Comparison of ENCODE assay signal across 8 cellular contexts in the genomic region with DNA sequence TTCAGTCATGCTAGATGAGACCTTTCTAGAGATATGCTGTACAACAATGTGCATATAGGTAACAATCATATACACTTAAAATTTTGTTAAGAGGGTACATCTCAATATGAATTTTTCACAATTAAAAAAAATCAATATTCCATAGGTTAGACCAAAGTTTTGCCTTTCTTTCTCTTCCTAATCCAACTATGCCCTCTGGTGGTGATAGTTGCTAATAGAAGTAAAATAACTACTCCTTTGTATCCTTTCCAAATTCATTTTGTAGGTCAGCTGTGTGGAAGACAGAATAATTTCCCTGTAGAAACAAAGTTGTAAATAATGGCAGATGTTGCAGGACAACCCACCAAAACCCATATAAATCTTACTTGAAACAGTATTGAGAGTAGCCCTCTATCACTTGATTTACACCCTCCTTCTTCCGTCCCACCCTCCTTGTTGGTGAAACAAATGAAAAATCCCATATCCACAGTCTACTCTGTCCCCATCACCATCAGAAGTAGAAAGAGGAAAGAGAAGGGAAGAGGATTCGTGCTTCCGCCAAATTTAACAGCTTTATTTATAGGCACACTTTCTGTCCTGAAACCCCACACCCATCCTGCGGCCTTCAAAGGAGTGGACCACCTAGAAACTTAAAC. TPM values are rescaled to one million over a fixed set of nuclear protein-coding genes. Genes with fewer than 3 reads are reported as not detected.
A peak's percentile ranks its signal among the peaks of the same experiment; 100 is the strongest.
DNase-seq lines count a peak whose midpoint lies in the region; ATAC-seq and TF ChIP-seq lines count a peak whose summit lies in the region.

No MANE protein-coding gene starts in this region.

- peak; percentile 84 for ATAC-seq in SK-N-SH treated with all-trans-retinoic acid at 6 μM for 48 hours
- ATAC-seq in HG02571 (IDR thresholded peaks at IDR 0.05; ENCODE audit: unreplicated experiment) = no peak
- no peak for ATAC-seq in GM18519 (IDR thresholded peaks at IDR 0.05; ENCODE audit: low FRiP score, unreplicated experiment)

- DNase-seq in DMS79 treated with DMSO at 0.1 percent for 48 hours (lab: John Stamatoyannopoulos, UW) (peak; percentile 11), DMS79 (lab: John Stamatoyannopoulos, UW) (no peak), NCI-H1092 treated with DMSO at 0.1 percent for 48 hours (lab: John Stamatoyannopoulos, UW) (peak; percentile 34), fibroblast of villous mesenchyme (ENCODE audit: low read depth) (peak; percentile 75), progenitor cell of endocrine pancreas (ENCODE audit: low spot score, unreplicated experiment) (no peak)

- H3K4me3 ChIP-seq in fibroblast of villous mesenchyme (ENCODE audit: low read depth, low read length) = peak overlapping the region; percentile 19

- no peaks in the 10 kb centered on the region for H3K27me3 Mint-ChIP-seq in progenitor cell of endocrine pancreas

- H3K4me1 Mint-ChIP-seq in progenitor cell of endocrine pancreas (ENCODE audit: low read depth) = peaks cover 2% of the 10 kb centered on the region

- peak; percentile 65 for TF ChIP-seq CTCF in fibroblast of villous mesenchyme (IDR thresholded peaks at IDR 0.05; ENCODE audit: insufficient read depth, low read depth, low read length)
- peak; percentile 82 for TF ChIP-seq CTCF in progenitor cell of endocrine pancreas (IDR thresholded peaks at IDR 0.05; ENCODE audit: unreplicated experiment)

- no peaks in the 10 kb centered on the region for H3K36me3 Mint-ChIP-seq in progenitor cell of endocrine pancreas (ENCODE audit: insufficient read depth)

- no peak overlapping the region for H3K27ac Mint-ChIP-seq in progenitor cell of endocrine pancreas

- no peaks in the 10 kb centered on the region for H3K9me3 Mint-ChIP-seq in progenitor cell of endocrine pancreas (ENCODE audit: low read depth)

- H3K4me3 Mint-ChIP-seq in progenitor cell of endocrine pancreas (ENCODE audit: low read depth) = no peak overlapping the region

TF ChIP-seq in SK-N-SH treated with all-trans-retinoic acid at 6 μM for 48 hours, 23 proteins besides CTCF, POLR2A, EP300 and RAD21:
- TF ChIP-seq ZC3H10 (CRISPR knock-in tag; IDR thresholded peaks at IDR 0.05) (no peak), ZNF70 (CRISPR knock-in tag; IDR thresholded peaks at IDR 0.05) (no peak), TOX (CRISPR knock-in tag; IDR thresholded peaks at IDR 0.05; ENCODE audit: borderline replicate concordance) (no peak), ZFP3 (CRISPR knock-in tag; IDR thresholded peaks at IDR 0.05) (no peak), PPARA (CRISPR knock-in tag; IDR thresholded peaks at IDR 0.05; ENCODE audit: borderline replicate concordance) (no peak), ZNF565 (CRISPR knock-in tag; conservative IDR thresholded peaks at IDR 0.05; ENCODE audit: low read depth) (no peak), SNAI2 (CRISPR knock-in tag; IDR thresholded peaks at IDR 0.05) (no peak), OSR1 (CRISPR knock-in tag; IDR thresholded peaks at IDR 0.05) (no peak), ZNF8 (CRISPR knock-in tag; IDR thresholded peaks at IDR 0.05) (no peak), ARNTL (CRISPR knock-in tag; IDR thresholded peaks at IDR 0.05; ENCODE audit: borderline replicate concordance, low read depth) (no peak), GLIS3 (CRISPR knock-in tag; IDR thresholded peaks at IDR 0.05) (no peak), ESRRG (CRISPR knock-in tag; IDR thresholded peaks at IDR 0.05) (no peak), ISL1 (CRISPR knock-in tag; IDR thresholded peaks at IDR 0.05) (no peak), BACH2 (CRISPR knock-in tag; IDR thresholded peaks at IDR 0.05; ENCODE audit: borderline replicate concordance) (no peak), ZFP30 (CRISPR knock-in tag; IDR thresholded peaks at IDR 0.05) (no peak), TCF4 (CRISPR knock-in tag; IDR thresholded peaks at IDR 0.05; ENCODE audit: borderline replicate concordance) (no peak)
- TF ChIP-seq, protein P1, sequence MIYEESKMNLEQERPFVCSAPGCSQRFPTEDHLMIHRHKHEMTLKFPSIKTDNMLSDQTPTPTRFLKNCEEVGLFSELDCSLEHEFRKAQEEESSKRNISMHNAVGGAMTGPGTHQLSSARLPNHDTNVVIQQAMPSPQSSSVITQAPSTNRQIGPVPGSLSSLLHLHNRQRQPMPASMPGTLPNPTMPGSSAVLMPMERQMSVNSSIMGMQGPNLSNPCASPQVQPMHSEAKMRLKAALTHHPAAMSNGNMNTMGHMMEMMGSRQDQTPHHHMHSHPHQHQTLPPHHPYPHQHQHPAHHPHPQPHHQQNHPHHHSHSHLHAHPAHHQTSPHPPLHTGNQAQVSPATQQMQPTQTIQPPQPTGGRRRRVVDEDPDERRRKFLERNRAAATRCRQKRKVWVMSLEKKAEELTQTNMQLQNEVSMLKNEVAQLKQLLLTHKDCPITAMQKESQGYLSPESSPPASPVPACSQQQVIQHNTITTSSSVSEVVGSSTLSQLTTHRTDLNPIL (CRISPR knock-in tag; IDR thresholded peaks at IDR 0.05; ENCODE audit: low read depth) = no peak
- TF ChIP-seq, protein P2, sequence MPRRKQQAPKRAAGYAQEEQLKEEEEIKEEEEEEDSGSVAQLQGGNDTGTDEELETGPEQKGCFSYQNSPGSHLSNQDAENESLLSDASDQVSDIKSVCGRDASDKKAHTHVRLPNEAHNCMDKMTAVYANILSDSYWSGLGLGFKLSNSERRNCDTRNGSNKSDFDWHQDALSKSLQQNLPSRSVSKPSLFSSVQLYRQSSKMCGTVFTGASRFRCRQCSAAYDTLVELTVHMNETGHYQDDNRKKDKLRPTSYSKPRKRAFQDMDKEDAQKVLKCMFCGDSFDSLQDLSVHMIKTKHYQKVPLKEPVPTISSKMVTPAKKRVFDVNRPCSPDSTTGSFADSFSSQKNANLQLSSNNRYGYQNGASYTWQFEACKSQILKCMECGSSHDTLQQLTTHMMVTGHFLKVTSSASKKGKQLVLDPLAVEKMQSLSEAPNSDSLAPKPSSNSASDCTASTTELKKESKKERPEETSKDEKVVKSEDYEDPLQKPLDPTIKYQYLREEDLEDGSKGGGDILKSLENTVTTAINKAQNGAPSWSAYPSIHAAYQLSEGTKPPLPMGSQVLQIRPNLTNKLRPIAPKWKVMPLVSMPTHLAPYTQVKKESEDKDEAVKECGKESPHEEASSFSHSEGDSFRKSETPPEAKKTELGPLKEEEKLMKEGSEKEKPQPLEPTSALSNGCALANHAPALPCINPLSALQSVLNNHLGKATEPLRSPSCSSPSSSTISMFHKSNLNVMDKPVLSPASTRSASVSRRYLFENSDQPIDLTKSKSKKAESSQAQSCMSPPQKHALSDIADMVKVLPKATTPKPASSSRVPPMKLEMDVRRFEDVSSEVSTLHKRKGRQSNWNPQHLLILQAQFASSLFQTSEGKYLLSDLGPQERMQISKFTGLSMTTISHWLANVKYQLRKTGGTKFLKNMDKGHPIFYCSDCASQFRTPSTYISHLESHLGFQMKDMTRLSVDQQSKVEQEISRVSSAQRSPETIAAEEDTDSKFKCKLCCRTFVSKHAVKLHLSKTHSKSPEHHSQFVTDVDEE (CRISPR knock-in tag; IDR thresholded peaks at IDR 0.05) = no peak
- TF ChIP-seq, protein P3, sequence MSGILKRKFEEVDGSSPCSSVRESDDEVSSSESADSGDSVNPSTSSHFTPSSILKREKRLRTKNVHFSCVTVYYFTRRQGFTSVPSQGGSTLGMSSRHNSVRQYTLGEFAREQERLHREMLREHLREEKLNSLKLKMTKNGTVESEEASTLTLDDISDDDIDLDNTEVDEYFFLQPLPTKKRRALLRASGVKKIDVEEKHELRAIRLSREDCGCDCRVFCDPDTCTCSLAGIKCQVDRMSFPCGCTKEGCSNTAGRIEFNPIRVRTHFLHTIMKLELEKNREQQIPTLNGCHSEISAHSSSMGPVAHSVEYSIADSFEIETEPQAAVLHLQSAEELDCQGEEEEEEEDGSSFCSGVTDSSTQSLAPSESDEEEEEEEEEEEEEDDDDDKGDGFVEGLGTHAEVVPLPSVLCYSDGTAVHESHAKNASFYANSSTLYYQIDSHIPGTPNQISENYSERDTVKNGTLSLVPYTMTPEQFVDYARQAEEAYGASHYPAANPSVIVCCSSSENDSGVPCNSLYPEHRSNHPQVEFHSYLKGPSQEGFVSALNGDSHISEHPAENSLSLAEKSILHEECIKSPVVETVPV (CRISPR knock-in tag; IDR thresholded peaks at IDR 0.05) = no peak
- TF ChIP-seq, protein P4, sequence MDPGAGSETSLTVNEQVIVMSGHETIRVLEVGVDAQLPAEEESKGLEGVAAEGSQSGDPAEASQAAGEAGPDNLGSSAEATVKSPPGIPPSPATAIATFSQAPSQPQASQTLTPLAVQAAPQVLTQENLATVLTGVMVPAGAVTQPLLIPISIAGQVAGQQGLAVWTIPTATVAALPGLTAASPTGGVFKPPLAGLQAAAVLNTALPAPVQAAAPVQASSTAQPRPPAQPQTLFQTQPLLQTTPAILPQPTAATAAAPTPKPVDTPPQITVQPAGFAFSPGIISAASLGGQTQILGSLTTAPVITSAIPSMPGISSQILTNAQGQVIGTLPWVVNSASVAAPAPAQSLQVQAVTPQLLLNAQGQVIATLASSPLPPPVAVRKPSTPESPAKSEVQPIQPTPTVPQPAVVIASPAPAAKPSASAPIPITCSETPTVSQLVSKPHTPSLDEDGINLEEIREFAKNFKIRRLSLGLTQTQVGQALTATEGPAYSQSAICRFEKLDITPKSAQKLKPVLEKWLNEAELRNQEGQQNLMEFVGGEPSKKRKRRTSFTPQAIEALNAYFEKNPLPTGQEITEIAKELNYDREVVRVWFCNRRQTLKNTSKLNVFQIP (CRISPR knock-in tag; IDR thresholded peaks at IDR 0.05; ENCODE audit: borderline replicate concordance, low read depth) = no peak

RNA-seq across cellular contexts. Expression of a gene that starts 34.2 kb away (rescaled TPM):
- total RNA-seq in fibroblast of villous mesenchyme (8.2 and 9.0 TPM in 2 replicates), progenitor cell of endocrine pancreas (6.3 and 6.4 TPM in 2 replicates)

Comparison
In these comparisons a context has a peak if more than half of its experiments do, and no peak if none do; other contexts are left out.
1. DNase-seq: peak in DMS79 treated with DMSO at 0.1 percent for 48 hours (single experiment), NCI-H1092 treated with DMSO at 0.1 percent for 48 hours (single experiment) and fibroblast of villous mesenchyme (single experiment); none in DMS79 (single experiment) and progenitor cell of endocrine pancreas (single experiment).